In genomic region chr13:57698851-57699250, GRCh38 we compare ENCODE assay signal across 24 cellular contexts.
"Had no signal": no experiment of that assay in that cellular context is flagged by ENCODE, and none has a peak within 500 bp of the region (broad histone marks: within the 10 kb centered on the region; RNA-seq: fewer than 3 reads in every experiment).

No MANE protein-coding gene starts in this region.

- H3K36me3 ChIP-seq: esophagus squamous epithelium, heart right ventricle, lower lobe of right lung, ovary, right lobe of liver, thoracic aorta, tibial nerve, upper lobe of left lung had no signal

- H3K4me3 Mint-ChIP-seq: effector memory CD8-positive, alpha-beta T cell; natural killer cell; stimulated activated naive B cell treated with anti-CD40 and anti-IgM and Interleukin-4, amounts not matched to agents 10 μg/mL and 1 μg/mL and 100 μg/mL, for 72 hours; stimulated activated naive CD8-positive, alpha-beta T cell treated with anti-CD3 and anti-CD28 coated beads, Interleukin-15, Interleukin-2, amounts not matched to agents 100 ng/mL and 50 ng/mL, for 24 hours had no signal

- H3K9me3 Mint-ChIP-seq: stimulated activated naive B cell treated with anti-CD40 and anti-IgM and Interleukin-4, amounts not matched to agents 10 μg/mL and 1 μg/mL and 100 μg/mL, for 72 hours had no signal

- H3K27ac ChIP-seq: coronary artery, esophagus squamous epithelium, heart right ventricle, lower lobe of right lung, ovary, right lobe of liver, thoracic aorta, tibial nerve, upper lobe of left lung had no signal

- H3K27me3 ChIP-seq: esophagus squamous epithelium, heart right ventricle, ovary, right lobe of liver, tibial nerve, upper lobe of left lung had no signal

- H3K4me1 Mint-ChIP-seq: natural killer cell; stimulated activated naive B cell treated with anti-CD40 and anti-IgM and Interleukin-4, amounts not matched to agents 10 μg/mL and 1 μg/mL and 100 μg/mL, for 72 hours had no signal

- DNase-seq: dermis blood vessel endothelial cell; effector memory CD8-positive, alpha-beta T cell; erythroblast; esophagus squamous epithelium; foreskin melanocyte; glutamatergic neuron; heart right ventricle; hippocampal formation; left ventricle myocardium superior; lower lobe of right lung; natural killer cell; occipital lobe; ovary; right lobe of liver; small intestine; stimulated activated CD4-positive, alpha-beta T cell treated with anti-CD3 and anti-CD28 coated beads, Interleukin-15, amount 100 ng/mL, for 24 hours; stimulated activated CD4-positive, alpha-beta T cell treated with anti-CD3 and anti-CD28 coated beads, Interleukin-2, amount 100 ng/mL, for 48 hours; stimulated activated naive B cell treated with anti-CD40 and anti-IgM and Interleukin-4, amounts not matched to agents 10 μg/mL and 1 μg/mL and 100 μg/mL, for 72 hours; upper lobe of left lung had no signal

- H3K36me3 Mint-ChIP-seq: natural killer cell; stimulated activated naive B cell treated with anti-CD40 and anti-IgM and Interleukin-4, amounts not matched to agents 10 μg/mL and 1 μg/mL and 100 μg/mL, for 72 hours had no signal

- H3K4me3 ChIP-seq: coronary artery, esophagus squamous epithelium, heart right ventricle, lower lobe of right lung, ovary, right lobe of liver, thoracic aorta, tibial nerve, upper lobe of left lung had no signal

- H3K4me1 ChIP-seq: esophagus squamous epithelium, heart right ventricle, lower lobe of right lung, right lobe of liver, tibial nerve, upper lobe of left lung had no signal

- H3K27me3 Mint-ChIP-seq: effector memory CD8-positive, alpha-beta T cell; progenitor cell of endocrine pancreas; stimulated activated naive B cell treated with anti-CD40 and anti-IgM and Interleukin-4, amounts not matched to agents 10 μg/mL and 1 μg/mL and 100 μg/mL, for 72 hours; stimulated activated naive CD8-positive, alpha-beta T cell treated with anti-CD3 and anti-CD28 coated beads, Interleukin-15, Interleukin-2, amounts not matched to agents 100 ng/mL and 50 ng/mL, for 24 hours had no signal

- H3K9me3 ChIP-seq: esophagus squamous epithelium, heart right ventricle, lower lobe of right lung, ovary, right lobe of liver, thoracic aorta, tibial nerve, upper lobe of left lung had no signal

- H3K27ac Mint-ChIP-seq: effector memory CD8-positive, alpha-beta T cell; natural killer cell; progenitor cell of endocrine pancreas; stimulated activated naive B cell treated with anti-CD40 and anti-IgM and Interleukin-4, amounts not matched to agents 10 μg/mL and 1 μg/mL and 100 μg/mL, for 72 hours; stimulated activated naive CD8-positive, alpha-beta T cell treated with anti-CD3 and anti-CD28 coated beads, Interleukin-15, Interleukin-2, amounts not matched to agents 100 ng/mL and 50 ng/mL, for 24 hours had no signal
